ENCODE assay signal across 8 cellular contexts in genomic region chr10:45420453-45421192, GRCh38. TPM values are rescaled to one million over a fixed set of nuclear protein-coding genes. Genes with fewer than 3 reads are reported as not detected.
DNase-seq lines count a peak whose midpoint lies in the region; ATAC-seq and TF ChIP-seq lines count a peak whose summit lies in the region.

No MANE protein-coding gene starts in this region.

- TF ChIP-seq CTCF in gastrocnemius medialis (IDR thresholded peaks at IDR 0.05 in 4 of 5, conservative IDR thresholded peaks at IDR 0.05 in 1 of 5), result no peak

- H3K9ac ChIP-seq in BLaER1 treated with 17β-estradiol and CSF1 and Interleukin-3, amounts not matched to agents 10 nM and 100 nM, result peak overlapping the region; percentile 88 to 100 (median 98)

- no peaks in the 10 kb centered on the region for H3K27me3 Mint-ChIP-seq in activated T-helper 17 cell treated with anti-CD3 and anti-CD28 coated beads, Interleukin-2, amount 50 U/mL, for 72 hours

- intact Hi-C loops in gastrocnemius medialis (cut with DNase I; ENCODE audit: low total_unique reads), result loop anchor here (2.0 to 10.0 kb wide), 2 partner anchors 24 to 426 kb away; no protein-coding TSS in a partner anchor

- H3K36me3 Mint-ChIP-seq in activated T-helper 17 cell treated with anti-CD3 and anti-CD28 coated beads, Interleukin-2, amount 50 U/mL, for 72 hours (ENCODE audit: low read depth), result peaks cover 7% of the 10 kb centered on the region

- H3K27ac Mint-ChIP-seq in activated T-helper 17 cell treated with anti-CD3 and anti-CD28 coated beads, Interleukin-2, amount 50 U/mL, for 72 hours, result peak overlapping the region; percentile 99

- H3K27ac ChIP-seq in BLaER1 treated with 17β-estradiol and CSF1 and Interleukin-3, amounts not matched to agents 10 nM and 100 nM, result peak overlapping the region; percentile 94 to 100 (median 99)
- H3K27ac ChIP-seq in gastrocnemius medialis, result peak overlapping the region; percentile 39 to 81 (median 75)

- H3K9me3 Mint-ChIP-seq in activated T-helper 17 cell treated with anti-CD3 and anti-CD28 coated beads, Interleukin-2, amount 50 U/mL, for 72 hours, result no peaks in the 10 kb centered on the region

- H3K27me3 ChIP-seq in BLaER1 treated with 17β-estradiol and CSF1 and Interleukin-3, amounts not matched to agents 10 nM and 100 nM, result no peaks in the 10 kb centered on the region
- H3K27me3 ChIP-seq in gastrocnemius medialis, result peaks cover 0 to 3% (median 0%) of the 10 kb centered on the region in 3 donors

- peaks cover 9 to 71% (median 56%) of the 10 kb centered on the region in 11 experiments; a peak in 20 of 22 replicates for H3K36me3 ChIP-seq in BLaER1 treated with 17β-estradiol and CSF1 and Interleukin-3, amounts not matched to agents 10 nM and 100 nM
- H3K36me3 ChIP-seq in gastrocnemius medialis, result no peaks in the 10 kb centered on the region

- H3K4me3 ChIP-seq in BLaER1 treated with 17β-estradiol and CSF1 and Interleukin-3, amounts not matched to agents 10 nM and 100 nM, result peak overlapping the region; percentile 54 to 75 (median 68); a peak in 18 of 20 replicates
- H3K4me3 ChIP-seq in gastrocnemius medialis, result peak overlapping the region in 2 of 4 donors; percentile 15 to 76

- H3K4me2 ChIP-seq in BLaER1 treated with 17β-estradiol and CSF1 and Interleukin-3, amounts not matched to agents 10 nM and 100 nM, result peak overlapping the region; percentile 89 to 99 (median 94)

- DNase-seq in NCI-H524 (lab: John Stamatoyannopoulos, UW) (peak; percentile 66 to 80), germinal center (ENCODE audit: low spot score) (peak; percentile 37), gastrocnemius medialis (peak; percentile 82 to 90), SW 1271 (lab: John Stamatoyannopoulos, UW) (no peak)

- H4K20me1 ChIP-seq in BLaER1 treated with 17β-estradiol and CSF1 and Interleukin-3, amounts not matched to agents 10 nM and 100 nM, result no peaks in the 10 kb centered on the region

- peaks cover 32% of the 10 kb centered on the region for H3K4me1 Mint-ChIP-seq in activated T-helper 17 cell treated with anti-CD3 and anti-CD28 coated beads, Interleukin-2, amount 50 U/mL, for 72 hours

- peak overlapping the region; percentile 97 for H3K4me3 Mint-ChIP-seq in activated T-helper 17 cell treated with anti-CD3 and anti-CD28 coated beads, Interleukin-2, amount 50 U/mL, for 72 hours

- ATAC-seq in HG03103 (IDR thresholded peaks at IDR 0.05; ENCODE audit: low read depth, unreplicated experiment) (peak; percentile 46), gastrocnemius medialis (peak; percentile 92 to 93)
- peak; percentile 61 for ATAC-seq in activated T-helper 17 cell treated with anti-CD3 and anti-CD28 coated beads, Interleukin-2, amount 50 U/mL, for 72 hours (replicated peaks)

- peaks cover 78 to 97% (median 93%) of the 10 kb centered on the region in 10 experiments for H3K4me1 ChIP-seq in BLaER1 treated with 17β-estradiol and CSF1 and Interleukin-3, amounts not matched to agents 10 nM and 100 nM
- peaks cover 21 to 27% of the 10 kb centered on the region in 2 donors for H3K4me1 ChIP-seq in gastrocnemius medialis

- in situ Hi-C loops in GM18951 (cut with MboI; ENCODE audit: low sequenced_read_pairs, unreplicated experiment) (no loop called here), gastrocnemius medialis (cut with MboI; ENCODE audit: low sequenced_read_pairs in 4 of 4) (no loop called here)

- H3K9me3 ChIP-seq in BLaER1 treated with 17β-estradiol and CSF1 and Interleukin-3, amounts not matched to agents 10 nM and 100 nM (replicated peaks in 1 of 11), result peaks cover 0 to 5% (median 0%) of the 10 kb centered on the region in 11 experiments; a peak in 1 of 22 replicates
- H3K9me3 ChIP-seq in gastrocnemius medialis, result no peaks in the 10 kb centered on the region

- peak; percentile 71 for TF ChIP-seq POLR2A in GM18951 (IDR thresholded peaks at IDR 0.05; ENCODE audit: extremely low read depth, insufficient read depth, insufficient read length)
- no peak for TF ChIP-seq POLR2A in gastrocnemius medialis (IDR thresholded peaks at IDR 0.05)

RNA-seq across cellular contexts. Expression of gene ALOX5, which starts 46.6 kb away (rescaled TPM):
- 1 to 10 TPM; 4.0 to 7.9 TPM for total RNA-seq in activated T-helper 17 cell treated with anti-CD3 and anti-CD28 coated beads, Interleukin-2, amount 50 U/mL, for 72 hours
- total RNA-seq in gastrocnemius medialis, result 10 to 100 TPM in 1 of 4 donors, 1 to 10 TPM in 3; 1.5 to 10.8 (median 4.2) TPM

Comparison
In these comparisons a context has a peak if more than half of its experiments do, and no peak if none do; other contexts are left out.
1. DNase-seq: peak in NCI-H524 (2 of 2), germinal center (single experiment) and gastrocnemius medialis (2 of 2); none in SW 1271 (0 of 2).
2. Peak in every context shown above with its lines, with median percentiles within 50 percentile points of each other: ATAC-seq.